1 cellular context compared by ENCODE assay signal in the genomic region with DNA sequence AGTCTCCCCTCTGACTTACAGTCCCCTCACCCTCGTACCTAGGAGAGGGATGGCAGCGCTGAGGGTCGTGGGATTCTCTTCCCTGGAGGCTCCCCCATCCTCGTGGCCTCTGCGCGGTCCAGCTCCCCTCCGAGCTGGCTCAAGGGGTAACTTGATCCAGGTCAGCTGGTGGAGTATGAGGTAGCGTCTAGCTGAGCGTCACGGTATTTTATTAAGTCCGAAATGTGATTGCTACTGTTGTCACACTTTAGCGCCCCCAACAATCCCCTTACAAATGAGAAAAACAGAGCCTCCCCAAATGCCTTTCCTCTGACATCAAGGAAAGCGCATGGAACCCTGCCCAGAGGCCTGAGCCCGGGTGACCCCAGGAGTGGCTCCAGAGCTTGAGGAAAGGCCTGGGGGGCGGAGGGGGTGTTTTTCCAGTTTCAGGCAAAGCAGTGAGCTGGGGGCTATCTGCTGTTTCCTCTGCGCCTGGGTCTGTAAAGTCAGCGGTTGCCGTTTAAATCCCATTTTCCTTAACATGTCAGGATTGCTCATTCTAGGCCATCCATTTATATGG.
TF ChIP-seq lines count a peak whose summit lies in the region.

No MANE protein-coding gene starts in this region.

TF ChIP-seq in H1, 55 proteins besides CTCF, POLR2A, EP300 and RAD21:
- no peak for TF ChIP-seq CEBPB (IDR thresholded peaks at IDR 0.05; ENCODE audit: low read depth, low read length)
- no peak for TF ChIP-seq RFX5 (IDR thresholded peaks at IDR 0.05; ENCODE audit: borderline replicate concordance, low read depth, low read length)
- no peak for TF ChIP-seq BRCA1 (IDR thresholded peaks at IDR 0.05; ENCODE audit: low read depth, low read length)
- TF ChIP-seq EGR1 (IDR thresholded peaks at IDR 0.05; ENCODE audit: borderline replicate concordance, low read depth, low read length) = no peak
- no peak for TF ChIP-seq NANOG (IDR thresholded peaks at IDR 0.05; ENCODE audit: insufficient read depth, low read depth, low read length, poor library complexity, severe bottlenecking)
- no peak for TF ChIP-seq RBBP5 (IDR thresholded peaks at IDR 0.05; ENCODE audit: borderline replicate concordance, low read depth, low read length)
- TF ChIP-seq PHF8 (conservative IDR thresholded peaks at IDR 0.05; ENCODE audit: low read depth, low read length) = no peak
- TF ChIP-seq YY1 (IDR thresholded peaks at IDR 0.05; ENCODE audit: low read depth, low read length) = no peak
- no peak for TF ChIP-seq JUN (IDR thresholded peaks at IDR 0.05; ENCODE audit: low read depth, low read length)
- TF ChIP-seq EZH2 (IDR thresholded peaks at IDR 0.05; ENCODE audit: low read depth, low read length, severe bottlenecking) = no peak
